1 cellular context compared by ENCODE assay signal in genomic region chr7:134845461-134845860, GRCh38.
TF ChIP-seq lines count a peak whose summit lies in the region.

No MANE protein-coding gene starts in this region.

TF ChIP-seq in IMR-90, 13 proteins besides CTCF, POLR2A, EP300 and RAD21 (continued from another document):
- TF ChIP-seq CEBPB (IDR thresholded peaks at IDR 0.05; ENCODE audit: low read depth, low read length) (no peak), FOS (IDR thresholded peaks at IDR 0.05; ENCODE audit: low read depth, low read length) (no peak), CHD1 (IDR thresholded peaks at IDR 0.05; ENCODE audit: low read depth, low read length) (no peak), MAZ (IDR thresholded peaks at IDR 0.05; ENCODE audit: borderline replicate concordance, low read depth, low read length) (no peak)
